Comparison of ENCODE assay signal across 8 cellular contexts in genomic region chr7:107742678-107743566, GRCh38. TPM values are rescaled to one million over a fixed set of nuclear protein-coding genes. Genes with fewer than 3 reads are reported as not detected.
DNase-seq lines count a peak whose midpoint lies in the region; ATAC-seq and TF ChIP-seq lines count a peak whose summit lies in the region.

No MANE protein-coding gene starts in this region.

- H3K9me3 Mint-ChIP-seq in MCF 10A (ENCODE audit: unreplicated experiment), result no peaks in the 10 kb centered on the region
- H3K9me3 Mint-ChIP-seq in stimulated activated memory B cell treated with anti-CD40 and anti-IgM and Interleukin-4, amounts not matched to agents 10 μg/mL and 1 μg/mL and 100 μg/mL, for 72 hours, result no peaks in the 10 kb centered on the region

- intact Hi-C loops in Panc1 (cut with micrococcal nuclease; ENCODE audit: unreplicated experiment), result loop anchor here (2.0 kb wide), 1 partner anchor 132 kb away; no protein-coding TSS in a partner anchor
- intact Hi-C loops in MCF 10A (cut with micrococcal nuclease), result loop anchor here (1.0 to 5.0 kb wide), 5 partner anchors 131 to 403 kb away; partner anchors contain the start of gene BCAP29

- BruUV-seq in Panc1 (replicated peaks; lab: Mats Ljungman, UMichigan) (TSS peak; percentile 90), MCF 10A (replicated peaks; lab: Mats Ljungman, UMichigan) (TSS peak; percentile 65)

- H3K4me1 Mint-ChIP-seq in MCF 10A (ENCODE audit: insufficient read depth, unreplicated experiment), result peaks cover 21% of the 10 kb centered on the region
- peaks cover 45% of the 10 kb centered on the region for H3K4me1 Mint-ChIP-seq in stimulated activated memory B cell treated with anti-CD40 and anti-IgM and Interleukin-4, amounts not matched to agents 10 μg/mL and 1 μg/mL and 100 μg/mL, for 72 hours

- H3K27me3 ChIP-seq in Panc1 (ENCODE audit: control insufficient read depth, insufficient read depth, low read length), result no peaks in the 10 kb centered on the region

- peak overlapping the region; percentile 94 for H3K4me3 Mint-ChIP-seq in MCF 10A (ENCODE audit: unreplicated experiment)
- H3K4me3 Mint-ChIP-seq in stimulated activated memory B cell treated with anti-CD40 and anti-IgM and Interleukin-4, amounts not matched to agents 10 μg/mL and 1 μg/mL and 100 μg/mL, for 72 hours, result peak overlapping the region; percentile 99

- peaks cover 19% of the 10 kb centered on the region for H3K4me1 ChIP-seq in Panc1 (ENCODE audit: control insufficient read depth, insufficient read depth, low read length)

- peak overlapping the region; percentile 96 for H3K27ac ChIP-seq in Panc1 (ENCODE audit: low read length)

- ATAC-seq in GM19438 (IDR thresholded peaks at IDR 0.05; ENCODE audit: low read depth, unreplicated experiment) (peak; percentile 40), HG03457 (IDR thresholded peaks at IDR 0.05; ENCODE audit: unreplicated experiment) (peak; percentile 21), Panc1 (peak; percentile 66)
- ATAC-seq in stimulated activated memory B cell treated with anti-CD40 and anti-IgM and Interleukin-4, amounts not matched to agents 10 μg/mL and 1 μg/mL and 100 μg/mL, for 72 hours, result peak; percentile 57

- DNase-seq in Daoy (ENCODE audit: low read depth), result peak; percentile 83
- DNase-seq in Panc1 (ENCODE audit: low read depth, low spot score), result peak; percentile 15
- DNase-seq in MCF 10A (ENCODE audit: unreplicated experiment), result no peak
- DNase-seq in islet precursor cell, result peak; percentile 87
- DNase-seq in GOT3 (lab: John Stamatoyannopoulos, UW), result no peak

- H3K36me3 Mint-ChIP-seq in MCF 10A (ENCODE audit: insufficient read depth, unreplicated experiment), result peaks cover 7% of the 10 kb centered on the region
- H3K36me3 Mint-ChIP-seq in stimulated activated memory B cell treated with anti-CD40 and anti-IgM and Interleukin-4, amounts not matched to agents 10 μg/mL and 1 μg/mL and 100 μg/mL, for 72 hours, result no peaks in the 10 kb centered on the region

- no peaks in the 10 kb centered on the region for H3K9me3 ChIP-seq in Panc1 (ENCODE audit: control insufficient read depth, insufficient read depth, low read depth, low read length)

- H3K27ac Mint-ChIP-seq in MCF 10A (ENCODE audit: low read depth, unreplicated experiment), result peak overlapping the region; percentile 97
- H3K27ac Mint-ChIP-seq in stimulated activated memory B cell treated with anti-CD40 and anti-IgM and Interleukin-4, amounts not matched to agents 10 μg/mL and 1 μg/mL and 100 μg/mL, for 72 hours, result peak overlapping the region; percentile 94

- H3K36me3 ChIP-seq in Panc1 (ENCODE audit: control insufficient read depth, insufficient read depth, low read length), result peaks cover 3% of the 10 kb centered on the region

- H3K4me3 ChIP-seq in Panc1 (ENCODE audit: low read depth in 2 of 2, low read length in 2 of 2), result peak overlapping the region; percentile 96 to 97

- CTCF ChIA-PET in Panc1 (lab: Charles Lee) (interaction anchor here (0.6 to 1.9 kb wide), 7 partner anchors 11 to 774 kb away, joined by 3 to 26 read pairs (median 4); no protein-coding TSS in a partner anchor), MCF 10A (lab: Yijun Ruan, JAX) (interaction anchor here (0.6 to 10.4 kb wide), 43 partner anchors 9 to 569 kb away, joined by 3 to 227 read pairs (median 4); partner anchors contain the start of genes COG5 and DUS4L)

- POLR2A ChIA-PET in Panc1 (lab: Charles Lee) (interaction anchor here (0.5 to 0.8 kb wide), 4 partner anchors 45 to 149 kb away, joined by 3 to 4 read pairs (median 4); no protein-coding TSS in a partner anchor), MCF 10A (lab: Yijun Ruan, JAX) (interaction anchor here (0.6 to 5.3 kb wide), 47 partner anchors 9 to 784 kb away, joined by 3 to 93 read pairs (median 4); partner anchors contain the start of genes COG5, DLD, DUS4L and HBP1)

- TF ChIP-seq CTCF in Panc1 (IDR thresholded peaks at IDR 0.05) (no peak), MCF 10A (IDR thresholded peaks at IDR 0.05; ENCODE audit: unreplicated experiment) (no peak)

- no peaks in the 10 kb centered on the region for H3K27me3 Mint-ChIP-seq in MCF 10A (ENCODE audit: insufficient read depth, unreplicated experiment)
- no peaks in the 10 kb centered on the region for H3K27me3 Mint-ChIP-seq in stimulated activated memory B cell treated with anti-CD40 and anti-IgM and Interleukin-4, amounts not matched to agents 10 μg/mL and 1 μg/mL and 100 μg/mL, for 72 hours

- in situ Hi-C loops in Panc1 (cut with HindIII; ENCODE audit: low pct_unique_long_range_greater_than_20kb, low sequenced_read_pairs), result no loop called here

RNA-seq across cellular contexts. Expression of gene CBLL1, which starts 1.0 kb away (rescaled TPM):
- total RNA-seq in Daoy (2014; rRNA removed; shearing (Covaris generic)), result 39.6 and 54.1 TPM in 2 replicates
- total RNA-seq in Panc1 (2021; ENCODE audit: unreplicated experiment) (34.7 TPM), MCF 10A (2022) (34.5 and 39.7 TPM in 2 replicates)
- polyA plus RNA-seq in Panc1 (2012; ENCODE audit: insufficient read length), result 18.5 TPM

Comparison
In these comparisons a context has a peak if more than half of its experiments do, and no peak if none do; other contexts are left out.
1. DNase-seq: peak in Daoy (single experiment), Panc1 (single experiment) and islet precursor cell (single experiment); none in MCF 10A (single experiment) and GOT3 (single experiment).
2. Peak in every context shown above with its lines, with median percentiles within 50 percentile points of each other: ATAC-seq.